Comparison of ENCODE assay signal across 1 cellular context in genomic region chr2:231785413-231785812, GRCh38.
TF ChIP-seq lines count a peak whose summit lies in the region.

No MANE protein-coding gene starts in this region.

TF ChIP-seq in H1, 55 proteins besides CTCF, POLR2A, EP300 and RAD21:
- no peak for TF ChIP-seq POU5F1 (IDR thresholded peaks at IDR 0.05; ENCODE audit: low read depth, low read length)
- no peak for TF ChIP-seq EZH2 (IDR thresholded peaks at IDR 0.05; ENCODE audit: low read depth, low read length, severe bottlenecking)
- TF ChIP-seq CBX8 (IDR thresholded peaks at IDR 0.05; ENCODE audit: borderline replicate concordance, low read depth, low read length), result no peak
TF ChIP-seq in H1: peak in this region for 0.
